ENCODE assay signal across 1 cellular context in the genomic region with DNA sequence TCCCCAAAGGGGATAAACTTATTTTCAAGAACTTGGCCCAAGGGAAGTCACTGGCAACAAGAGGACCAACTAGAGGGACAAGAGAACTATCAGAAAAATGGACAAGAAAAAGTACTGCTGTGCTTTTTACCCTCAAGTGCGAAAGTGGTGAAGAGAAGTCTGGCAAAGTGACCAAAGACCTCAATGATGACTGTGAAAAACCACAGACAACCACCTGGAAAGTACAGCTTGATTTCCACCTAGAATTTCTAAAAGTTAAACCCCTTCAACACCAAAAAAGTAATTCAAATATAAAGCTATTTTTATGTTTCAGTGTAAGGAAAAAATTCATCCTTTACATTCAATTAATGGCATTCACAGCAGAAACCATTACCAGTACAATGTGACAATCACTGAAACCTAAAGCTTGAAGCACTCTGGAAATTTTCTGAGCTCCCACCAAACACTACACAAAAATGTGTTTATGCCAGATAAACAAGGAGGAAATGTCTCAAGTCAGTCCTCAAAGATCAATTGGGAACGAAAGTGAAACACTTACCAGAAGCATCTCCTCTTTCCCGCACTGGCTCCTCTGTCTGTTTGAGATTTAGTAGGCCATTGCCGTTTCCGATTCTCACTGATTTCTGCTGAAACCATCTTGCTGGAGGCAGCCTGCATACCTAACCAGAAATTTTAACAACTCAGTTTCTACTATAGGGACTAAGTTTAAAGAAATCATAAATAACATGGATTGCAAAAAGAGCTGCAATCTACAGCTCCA.
TF ChIP-seq lines count a peak whose summit lies in the region.

No MANE protein-coding gene starts in this region.

TF ChIP-seq in GM12878, 131 proteins besides CTCF, POLR2A, EP300 and RAD21 (continued from another document):
- no peak for TF ChIP-seq ATF3 (IDR thresholded peaks at IDR 0.05; ENCODE audit: borderline replicate concordance, extremely low read depth, low read depth, low read length)
- peak; percentile 20; the same call in 1 of the 2 replicates for TF ChIP-seq CREB1 (IDR thresholded peaks at IDR 0.05; ENCODE audit: low read depth)
- TF ChIP-seq RUNX3 (IDR thresholded peaks at IDR 0.05; ENCODE audit: low read length), result peak; percentile 91
- TF ChIP-seq SRF (IDR thresholded peaks at IDR 0.05; ENCODE audit: low read depth in 2 of 2, low read length in 2 of 2), result no peak
- TF ChIP-seq, protein P1, sequence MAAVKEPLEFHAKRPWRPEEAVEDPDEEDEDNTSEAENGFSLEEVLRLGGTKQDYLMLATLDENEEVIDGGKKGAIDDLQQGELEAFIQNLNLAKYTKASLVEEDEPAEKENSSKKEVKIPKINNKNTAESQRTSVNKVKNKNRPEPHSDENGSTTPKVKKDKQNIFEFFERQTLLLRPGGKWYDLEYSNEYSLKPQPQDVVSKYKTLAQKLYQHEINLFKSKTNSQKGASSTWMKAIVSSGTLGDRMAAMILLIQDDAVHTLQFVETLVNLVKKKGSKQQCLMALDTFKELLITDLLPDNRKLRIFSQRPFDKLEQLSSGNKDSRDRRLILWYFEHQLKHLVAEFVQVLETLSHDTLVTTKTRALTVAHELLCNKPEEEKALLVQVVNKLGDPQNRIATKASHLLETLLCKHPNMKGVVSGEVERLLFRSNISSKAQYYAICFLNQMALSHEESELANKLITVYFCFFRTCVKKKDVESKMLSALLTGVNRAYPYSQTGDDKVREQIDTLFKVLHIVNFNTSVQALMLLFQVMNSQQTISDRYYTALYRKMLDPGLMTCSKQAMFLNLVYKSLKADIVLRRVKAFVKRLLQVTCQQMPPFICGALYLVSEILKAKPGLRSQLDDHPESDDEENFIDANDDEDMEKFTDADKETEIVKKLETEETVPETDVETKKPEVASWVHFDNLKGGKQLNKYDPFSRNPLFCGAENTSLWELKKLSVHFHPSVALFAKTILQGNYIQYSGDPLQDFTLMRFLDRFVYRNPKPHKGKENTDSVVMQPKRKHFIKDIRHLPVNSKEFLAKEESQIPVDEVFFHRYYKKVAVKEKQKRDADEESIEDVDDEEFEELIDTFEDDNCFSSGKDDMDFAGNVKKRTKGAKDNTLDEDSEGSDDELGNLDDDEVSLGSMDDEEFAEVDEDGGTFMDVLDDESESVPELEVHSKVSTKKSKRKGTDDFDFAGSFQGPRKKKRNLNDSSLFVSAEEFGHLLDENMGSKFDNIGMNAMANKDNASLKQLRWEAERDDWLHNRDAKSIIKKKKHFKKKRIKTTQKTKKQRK (IDR thresholded peaks at IDR 0.05; ENCODE audit: low read depth, low read length), result no peak
- TF ChIP-seq NFIC (IDR thresholded peaks at IDR 0.05; ENCODE audit: low read depth, low read length), result peak; percentile 58
- no peak for TF ChIP-seq JUND (IDR thresholded peaks at IDR 0.05; ENCODE audit: low read depth, low read length)
- TF ChIP-seq ATF7 (IDR thresholded peaks at IDR 0.05; ENCODE audit: low read depth), result 0 out of 2 replicates have a peak, but pooled peaks have one; percentile 31
- TF ChIP-seq GABPA (IDR thresholded peaks at IDR 0.05; ENCODE audit: low read depth), result no peak
- TF ChIP-seq ETV6 (conservative IDR thresholded peaks at IDR 0.05 in 1 of 2, IDR thresholded peaks at IDR 0.05 in 1 of 2; ENCODE audit: borderline replicate concordance in 1 of 2, low read depth in 1 of 2), result peak in 1 of 2 experiments; percentile 52; a peak in 1 of 4 replicates
- TF ChIP-seq, protein P2, sequence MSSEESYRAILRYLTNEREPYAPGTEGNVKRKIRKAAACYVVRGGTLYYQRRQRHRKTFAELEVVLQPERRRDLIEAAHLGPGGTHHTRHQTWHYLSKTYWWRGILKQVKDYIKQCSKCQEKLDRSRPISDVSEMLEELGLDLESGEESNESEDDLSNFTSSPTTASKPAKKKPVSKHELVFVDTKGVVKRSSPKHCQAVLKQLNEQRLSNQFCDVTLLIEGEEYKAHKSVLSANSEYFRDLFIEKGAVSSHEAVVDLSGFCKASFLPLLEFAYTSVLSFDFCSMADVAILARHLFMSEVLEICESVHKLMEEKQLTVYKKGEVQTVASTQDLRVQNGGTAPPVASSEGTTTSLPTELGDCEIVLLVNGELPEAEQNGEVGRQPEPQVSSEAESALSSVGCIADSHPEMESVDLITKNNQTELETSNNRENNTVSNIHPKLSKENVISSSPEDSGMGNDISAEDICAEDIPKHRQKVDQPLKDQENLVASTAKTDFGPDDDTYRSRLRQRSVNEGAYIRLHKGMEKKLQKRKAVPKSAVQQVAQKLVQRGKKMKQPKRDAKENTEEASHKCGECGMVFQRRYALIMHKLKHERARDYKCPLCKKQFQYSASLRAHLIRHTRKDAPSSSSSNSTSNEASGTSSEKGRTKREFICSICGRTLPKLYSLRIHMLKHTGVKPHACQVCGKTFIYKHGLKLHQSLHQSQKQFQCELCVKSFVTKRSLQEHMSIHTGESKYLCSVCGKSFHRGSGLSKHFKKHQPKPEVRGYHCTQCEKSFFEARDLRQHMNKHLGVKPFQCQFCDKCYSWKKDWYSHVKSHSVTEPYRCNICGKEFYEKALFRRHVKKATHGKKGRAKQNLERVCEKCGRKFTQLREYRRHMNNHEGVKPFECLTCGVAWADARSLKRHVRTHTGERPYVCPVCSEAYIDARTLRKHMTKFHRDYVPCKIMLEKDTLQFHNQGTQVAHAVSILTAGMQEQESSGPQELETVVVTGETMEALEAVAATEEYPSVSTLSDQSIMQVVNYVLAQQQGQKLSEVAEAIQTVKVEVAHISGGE (CRISPR knock-in tag; IDR thresholded peaks at IDR 0.05), result no peak
- no peak for TF ChIP-seq RELA (IDR thresholded peaks at IDR 0.05; ENCODE audit: borderline replicate concordance, partially characterized antibody)
- TF ChIP-seq, protein P3, sequence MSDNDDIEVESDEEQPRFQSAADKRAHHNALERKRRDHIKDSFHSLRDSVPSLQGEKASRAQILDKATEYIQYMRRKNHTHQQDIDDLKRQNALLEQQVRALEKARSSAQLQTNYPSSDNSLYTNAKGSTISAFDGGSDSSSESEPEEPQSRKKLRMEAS (IDR thresholded peaks at IDR 0.05; ENCODE audit: low read depth, low read length), result no peak
- no peak for TF ChIP-seq ZNF207 (IDR thresholded peaks at IDR 0.05; ENCODE audit: borderline replicate concordance)
- TF ChIP-seq ZNF274 (IDR thresholded peaks at IDR 0.05; ENCODE audit: insufficient read depth, insufficient read length), result no peak
- no peak for TF ChIP-seq BCL11A (IDR thresholded peaks at IDR 0.05; ENCODE audit: low read depth, low read length)
- TF ChIP-seq, protein P4, sequence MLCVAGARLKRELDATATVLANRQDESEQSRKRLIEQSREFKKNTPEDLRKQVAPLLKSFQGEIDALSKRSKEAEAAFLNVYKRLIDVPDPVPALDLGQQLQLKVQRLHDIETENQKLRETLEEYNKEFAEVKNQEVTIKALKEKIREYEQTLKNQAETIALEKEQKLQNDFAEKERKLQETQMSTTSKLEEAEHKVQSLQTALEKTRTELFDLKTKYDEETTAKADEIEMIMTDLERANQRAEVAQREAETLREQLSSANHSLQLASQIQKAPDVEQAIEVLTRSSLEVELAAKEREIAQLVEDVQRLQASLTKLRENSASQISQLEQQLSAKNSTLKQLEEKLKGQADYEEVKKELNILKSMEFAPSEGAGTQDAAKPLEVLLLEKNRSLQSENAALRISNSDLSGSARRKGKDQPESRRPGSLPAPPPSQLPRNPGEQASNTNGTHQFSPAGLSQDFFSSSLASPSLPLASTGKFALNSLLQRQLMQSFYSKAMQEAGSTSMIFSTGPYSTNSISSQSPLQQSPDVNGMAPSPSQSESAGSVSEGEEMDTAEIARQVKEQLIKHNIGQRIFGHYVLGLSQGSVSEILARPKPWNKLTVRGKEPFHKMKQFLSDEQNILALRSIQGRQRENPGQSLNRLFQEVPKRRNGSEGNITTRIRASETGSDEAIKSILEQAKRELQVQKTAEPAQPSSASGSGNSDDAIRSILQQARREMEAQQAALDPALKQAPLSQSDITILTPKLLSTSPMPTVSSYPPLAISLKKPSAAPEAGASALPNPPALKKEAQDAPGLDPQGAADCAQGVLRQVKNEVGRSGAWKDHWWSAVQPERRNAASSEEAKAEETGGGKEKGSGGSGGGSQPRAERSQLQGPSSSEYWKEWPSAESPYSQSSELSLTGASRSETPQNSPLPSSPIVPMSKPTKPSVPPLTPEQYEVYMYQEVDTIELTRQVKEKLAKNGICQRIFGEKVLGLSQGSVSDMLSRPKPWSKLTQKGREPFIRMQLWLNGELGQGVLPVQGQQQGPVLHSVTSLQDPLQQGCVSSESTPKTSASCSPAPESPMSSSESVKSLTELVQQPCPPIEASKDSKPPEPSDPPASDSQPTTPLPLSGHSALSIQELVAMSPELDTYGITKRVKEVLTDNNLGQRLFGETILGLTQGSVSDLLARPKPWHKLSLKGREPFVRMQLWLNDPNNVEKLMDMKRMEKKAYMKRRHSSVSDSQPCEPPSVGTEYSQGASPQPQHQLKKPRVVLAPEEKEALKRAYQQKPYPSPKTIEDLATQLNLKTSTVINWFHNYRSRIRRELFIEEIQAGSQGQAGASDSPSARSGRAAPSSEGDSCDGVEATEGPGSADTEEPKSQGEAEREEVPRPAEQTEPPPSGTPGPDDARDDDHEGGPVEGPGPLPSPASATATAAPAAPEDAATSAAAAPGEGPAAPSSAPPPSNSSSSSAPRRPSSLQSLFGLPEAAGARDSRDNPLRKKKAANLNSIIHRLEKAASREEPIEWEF (IDR thresholded peaks at IDR 0.05; ENCODE audit: insufficient replicate concordance, low read depth, low read length), result no peak
- no peak for TF ChIP-seq SUZ12 (IDR thresholded peaks at IDR 0.05; ENCODE audit: unreplicated experiment)
- no peak for TF ChIP-seq KDM1A (IDR thresholded peaks at IDR 0.05; ENCODE audit: borderline replicate concordance)
- TF ChIP-seq, protein P5, sequence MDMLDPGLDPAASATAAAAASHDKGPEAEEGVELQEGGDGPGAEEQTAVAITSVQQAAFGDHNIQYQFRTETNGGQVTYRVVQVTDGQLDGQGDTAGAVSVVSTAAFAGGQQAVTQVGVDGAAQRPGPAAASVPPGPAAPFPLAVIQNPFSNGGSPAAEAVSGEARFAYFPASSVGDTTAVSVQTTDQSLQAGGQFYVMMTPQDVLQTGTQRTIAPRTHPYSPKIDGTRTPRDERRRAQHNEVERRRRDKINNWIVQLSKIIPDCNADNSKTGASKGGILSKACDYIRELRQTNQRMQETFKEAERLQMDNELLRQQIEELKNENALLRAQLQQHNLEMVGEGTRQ (IDR thresholded peaks at IDR 0.05; ENCODE audit: borderline replicate concordance, low read depth, low read length), result no peak
- TF ChIP-seq BACH1 (IDR thresholded peaks at IDR 0.05; ENCODE audit: borderline replicate concordance), result no peak
- no peak for TF ChIP-seq HSF1 (IDR thresholded peaks at IDR 0.05; ENCODE audit: low read depth, low read length)
- TF ChIP-seq, protein P6, sequence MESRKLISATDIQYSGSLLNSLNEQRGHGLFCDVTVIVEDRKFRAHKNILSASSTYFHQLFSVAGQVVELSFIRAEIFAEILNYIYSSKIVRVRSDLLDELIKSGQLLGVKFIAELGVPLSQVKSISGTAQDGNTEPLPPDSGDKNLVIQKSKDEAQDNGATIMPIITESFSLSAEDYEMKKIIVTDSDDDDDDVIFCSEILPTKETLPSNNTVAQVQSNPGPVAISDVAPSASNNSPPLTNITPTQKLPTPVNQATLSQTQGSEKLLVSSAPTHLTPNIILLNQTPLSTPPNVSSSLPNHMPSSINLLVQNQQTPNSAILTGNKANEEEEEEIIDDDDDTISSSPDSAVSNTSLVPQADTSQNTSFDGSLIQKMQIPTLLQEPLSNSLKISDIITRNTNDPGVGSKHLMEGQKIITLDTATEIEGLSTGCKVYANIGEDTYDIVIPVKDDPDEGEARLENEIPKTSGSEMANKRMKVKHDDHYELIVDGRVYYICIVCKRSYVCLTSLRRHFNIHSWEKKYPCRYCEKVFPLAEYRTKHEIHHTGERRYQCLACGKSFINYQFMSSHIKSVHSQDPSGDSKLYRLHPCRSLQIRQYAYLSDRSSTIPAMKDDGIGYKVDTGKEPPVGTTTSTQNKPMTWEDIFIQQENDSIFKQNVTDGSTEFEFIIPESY (IDR thresholded peaks at IDR 0.05), result no peak
- TF ChIP-seq FOS (IDR thresholded peaks at IDR 0.05; ENCODE audit: borderline replicate concordance, extremely low read depth, insufficient read length), result no peak
- TF ChIP-seq NR2F1 (conservative IDR thresholded peaks at IDR 0.05), result no peak
- no peak for TF ChIP-seq CHD1 (IDR thresholded peaks at IDR 0.05; ENCODE audit: low read depth, low read length)
- peak; percentile 32; the same call in 1 of the 2 replicates for TF ChIP-seq PAX5 (IDR thresholded peaks at IDR 0.05; ENCODE audit: borderline replicate concordance, low read depth, low read length)
- peak; percentile 59; the same call in 1 of the 2 replicates for TF ChIP-seq MTA2 (IDR thresholded peaks at IDR 0.05; ENCODE audit: low read depth)
- 0 out of 2 replicates have a peak, but pooled peaks have one; percentile 8 for TF ChIP-seq TCF12 (IDR thresholded peaks at IDR 0.05; ENCODE audit: low read depth, low read length)
- TF ChIP-seq IRF4 (IDR thresholded peaks at IDR 0.05; ENCODE audit: low read depth, low read length), result no peak
- TF ChIP-seq ZZZ3 (IDR thresholded peaks at IDR 0.05; ENCODE audit: control insufficient read depth, insufficient read length, low read depth), result no peak
- TF ChIP-seq NR2C1 (IDR thresholded peaks at IDR 0.05), result no peak
